18 cellular contexts compared by ENCODE assay signal in genomic region chr10:33254556-33255160, GRCh38.
DNase-seq lines count a peak whose midpoint lies in the region; ATAC-seq, FAIRE-seq and TF ChIP-seq lines count a peak whose summit lies in the region.
"Had no signal": no experiment of that assay in that cellular context is flagged by ENCODE, and none has a peak within 500 bp of the region (broad histone marks: within the 10 kb centered on the region; RNA-seq: fewer than 3 reads in every experiment).

No MANE protein-coding gene starts in this region.

- H3K36me3 ChIP-seq in heart right ventricle (peaks cover 0 to 100% (median 72%) of the 10 kb centered on the region in 9 donors), astrocyte (ENCODE audit: insufficient read depth, low read length) (peaks cover 59% of the 10 kb centered on the region), keratinocyte (ENCODE audit: control insufficient read depth in 2 of 2, extremely low read depth in 1 of 2, insufficient read depth in 2 of 2, low read length in 2 of 2) (peaks cover 5 to 23% of the 10 kb centered on the region in 2 experiments), gastrocnemius medialis (peaks cover 0 to 13% of the 10 kb centered on the region in 2 donors)

- H3K4me2 ChIP-seq in astrocyte (ENCODE audit: low read length) (no peak overlapping the region), keratinocyte (ENCODE audit: control insufficient read depth, extremely low read depth, insufficient read depth, low read depth, low read length) (no peak overlapping the region)

- H3K4me1 Mint-ChIP-seq in astrocyte (ENCODE audit: low read depth, unreplicated experiment): peaks cover 42% of the 10 kb centered on the region

- H3K79me2 ChIP-seq in astrocyte (ENCODE audit: insufficient read depth, low read length) (peaks cover 26% of the 10 kb centered on the region), keratinocyte (ENCODE audit: control insufficient read depth, insufficient read depth, low read length) (peaks cover 7% of the 10 kb centered on the region)

- no peak overlapping the region for H3K27ac Mint-ChIP-seq in astrocyte (ENCODE audit: unreplicated experiment)

- H3K9ac ChIP-seq in astrocyte (ENCODE audit: low read length) (no peak overlapping the region), keratinocyte (ENCODE audit: control insufficient read depth, extremely low read depth, insufficient read depth, low read length) (no peak overlapping the region)

- H3K9me1 ChIP-seq in keratinocyte (ENCODE audit: control insufficient read depth, extremely low read depth, insufficient read depth, low read length): no peaks in the 10 kb centered on the region

- peaks cover 32% of the 10 kb centered on the region for H3K36me3 Mint-ChIP-seq in astrocyte (ENCODE audit: low read depth, unreplicated experiment)

- H3K27ac ChIP-seq in heart right ventricle (peak overlapping the region in 7 of 10 donors; percentile 12 to 90 (median 44)), astrocyte (ENCODE audit: low read depth, low read length) (peak overlapping the region; percentile 9), keratinocyte (ENCODE audit: control insufficient read depth, insufficient read depth, low read length) (no peak overlapping the region), gastrocnemius medialis (peak overlapping the region in 3 of 4 donors; percentile 33 to 80 (median 59))
- H3K27ac ChIP-seq: C4-2B, Peyer's patch had no signal

- H3K4me3 ChIP-seq in heart right ventricle (no peak overlapping the region), astrocyte (ENCODE audit: insufficient read depth, low read depth, low read length) (no peak overlapping the region), keratinocyte (ENCODE audit: control insufficient read depth in 2 of 3, extremely low read depth in 1 of 3, insufficient read depth in 2 of 3, low read depth in 1 of 3, low read length in 3 of 3) (no peak overlapping the region), gastrocnemius medialis (no peak overlapping the region)
- H3K4me3 ChIP-seq: Peyer's patch had no signal

- no peak overlapping the region for H3K4me3 Mint-ChIP-seq in astrocyte (ENCODE audit: unreplicated experiment)

- intact Hi-C loops in heart right ventricle (cut with DNase I): no loop called here
- intact Hi-C loops in Right ventricle myocardium inferior (cut with DNase I): no loop called here
- intact Hi-C loops in gastrocnemius medialis (cut with DNase I; ENCODE audit: low total_unique reads): no loop called here

- FAIRE-seq in astrocyte (lab: Jason Lieb, UNC) (peak; percentile 39), keratinocyte (lab: Jason Lieb, UNC) (peak; percentile 20)
- FAIRE-seq: A204.1, GM12892, H1 had no signal

- no peak for DNase-seq in heart right ventricle
- no peak for DNase-seq in Right ventricle myocardium inferior (ENCODE audit: missing footprints)
- no peak for DNase-seq in astrocyte (ENCODE audit: low read depth)
- no peak for DNase-seq in keratinocyte (ENCODE audit: low read depth, low spot score)
- DNase-seq in gastrocnemius medialis: no peak
- no peak for DNase-seq in COR-L47 (lab: John Stamatoyannopoulos, UW)
- DNase-seq in stimulated activated CD4-positive, alpha-beta T cell treated with anti-CD3 and anti-CD28 coated beads, Interleukin-2, amount 100 ng/mL, for 48 hours: no peak
- DNase-seq in stimulated activated CD4-positive, alpha-beta T cell treated with anti-CD3 and anti-CD28 coated beads, Interleukin-2, amount 100 ng/mL, for 24 hours: no peak
- DNase-seq: KBM-7, NCI-H2081 treated with DMSO at 0.1 percent for 48 hours, NCI-H510A treated with DMSO at 0.1 percent for 48 hours, NCI-H82, Peyer's patch, SHP77 had no signal

- dilution Hi-C loops in keratinocyte (cut with MboI; ENCODE audit: extremely low pct_ligation_motif_present, low sequenced_read_pairs): no loop called here

- H2AFZ ChIP-seq in astrocyte (ENCODE audit: low read depth, low read length) (no peak overlapping the region), keratinocyte (ENCODE audit: control insufficient read depth, low read length) (no peak overlapping the region)

- ATAC-seq in heart right ventricle (no peak), Right ventricle myocardium inferior (no peak), gastrocnemius medialis (no peak)

- no peaks in the 10 kb centered on the region for H3K27me3 Mint-ChIP-seq in astrocyte (ENCODE audit: low read depth, unreplicated experiment)

- H3K9me3 Mint-ChIP-seq in astrocyte (ENCODE audit: unreplicated experiment): no peaks in the 10 kb centered on the region

- H3K4me1 ChIP-seq in heart right ventricle (peaks cover 0 to 75% (median 41%) of the 10 kb centered on the region in 9 donors), astrocyte (ENCODE audit: insufficient read depth, low read length) (peaks cover 36% of the 10 kb centered on the region), keratinocyte (ENCODE audit: control insufficient read depth, extremely low read depth, insufficient read depth, low read length) (peaks cover 29% of the 10 kb centered on the region), gastrocnemius medialis (peaks cover 0 to 4% of the 10 kb centered on the region in 2 donors)
- H3K4me1 ChIP-seq: Peyer's patch had no signal

- H3K9me3 ChIP-seq in heart right ventricle (no peaks in the 10 kb centered on the region), astrocyte (ENCODE audit: insufficient read depth, low read depth, low read length) (no peaks in the 10 kb centered on the region), keratinocyte (ENCODE audit: control insufficient read depth, low read depth, low read length) (no peaks in the 10 kb centered on the region), gastrocnemius medialis (no peaks in the 10 kb centered on the region)
- H3K9me3 ChIP-seq: Peyer's patch had no signal

- WGBS in heart right ventricle, 2 donors: 65 to 70% methylated on average over 3 of the region's 3 CpGs

- no peak for TF ChIP-seq POLR2A in gastrocnemius medialis (IDR thresholded peaks at IDR 0.05)

- H3K27me3 ChIP-seq in heart right ventricle (no peaks in the 10 kb centered on the region), astrocyte (ENCODE audit: insufficient read depth, low read length) (no peaks in the 10 kb centered on the region), keratinocyte (ENCODE audit: control insufficient read depth, extremely low read depth, insufficient read depth, low read length) (no peaks in the 10 kb centered on the region), gastrocnemius medialis (no peaks in the 10 kb centered on the region)
- H3K27me3 ChIP-seq: Peyer's patch had no signal

- in situ Hi-C loops in gastrocnemius medialis (cut with MboI; ENCODE audit: low sequenced_read_pairs in 4 of 4): no loop called here

- no peaks in the 10 kb centered on the region for H4K20me1 ChIP-seq in astrocyte (ENCODE audit: insufficient read depth, low read length)
- no peaks in the 10 kb centered on the region for H4K20me1 ChIP-seq in keratinocyte (ENCODE audit: control insufficient read depth, extremely low read depth, insufficient read depth, low read length)

- TF ChIP-seq CTCF in heart right ventricle (IDR thresholded peaks at IDR 0.05) (no peak), astrocyte (IDR thresholded peaks at IDR 0.05; ENCODE audit: insufficient read depth, low read depth, low read length) (no peak), keratinocyte (optimal IDR thresholded peaks at IDR 0.05 in 1 of 3, IDR thresholded peaks at IDR 0.05 in 1 of 3, conservative IDR thresholded peaks at IDR 0.05 in 1 of 3; ENCODE audit: extremely low read depth in 1 of 3, insufficient read depth in 2 of 3, low read length in 3 of 3) (no peak), gastrocnemius medialis (IDR thresholded peaks at IDR 0.05 in 4 of 5, conservative IDR thresholded peaks at IDR 0.05 in 1 of 5) (no peak)
